Comparison of ENCODE assay signal across 8 cellular contexts in the genomic region with DNA sequence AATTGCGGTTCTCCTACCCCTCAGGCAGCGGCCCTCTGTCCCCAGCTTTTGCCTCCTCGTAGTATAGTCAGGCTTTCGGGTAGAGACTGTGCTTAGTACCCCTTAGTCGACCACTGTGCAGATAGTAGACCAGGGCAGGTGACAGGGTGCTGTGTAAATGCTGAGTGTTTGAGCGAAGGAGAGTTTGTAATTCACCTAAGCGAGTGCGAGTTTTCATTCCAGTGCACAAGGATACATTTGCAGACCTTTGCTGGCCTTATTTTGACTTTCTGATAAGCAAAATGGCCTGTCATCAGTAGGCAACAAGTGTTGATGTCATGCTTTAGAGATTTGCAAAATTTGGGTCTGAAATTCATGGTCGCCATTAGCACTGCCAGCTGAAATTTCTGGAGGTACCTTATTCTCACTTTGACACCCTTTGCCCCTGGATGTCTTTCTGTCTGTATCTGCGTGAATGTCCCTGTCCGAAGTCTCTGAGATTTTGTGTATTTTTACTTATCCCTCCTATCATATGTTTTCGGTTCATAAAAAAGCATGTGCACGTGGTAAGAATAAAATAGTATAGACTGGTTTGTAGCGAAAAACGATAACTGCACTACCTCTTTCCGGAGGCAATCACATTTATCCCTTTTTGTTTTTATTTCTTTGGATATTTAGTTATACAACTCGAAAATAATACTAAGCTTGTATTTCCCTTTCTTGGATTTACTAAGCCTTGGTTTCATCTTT. TPM values are rescaled to one million over a fixed set of nuclear protein-coding genes. Genes with fewer than 3 reads are reported as not detected.
DNase-seq lines count a peak whose midpoint lies in the region; ATAC-seq and TF ChIP-seq lines count a peak whose summit lies in the region.

No MANE protein-coding gene starts in this region.

- H3K4me3 ChIP-seq in NB4 (ENCODE audit: low read depth, low read length): peak overlapping the region; percentile 99
- peak overlapping the region; percentile 75 to 94 for H3K4me3 ChIP-seq in duodenal mucosa (ENCODE audit: low read depth in 1 of 2, low read length in 2 of 2)

- H3K36me3 Mint-ChIP-seq in activated T-cell treated with anti-CD3 and anti-CD28 coated beads, Interleukin-2, amount 50 U/mL, for 4 hours (ENCODE audit: insufficient read depth): no peaks in the 10 kb centered on the region

- no peaks in the 10 kb centered on the region for H3K9me3 ChIP-seq in duodenal mucosa (ENCODE audit: control insufficient read depth in 1 of 2, low read length in 2 of 2)

- no peak for TF ChIP-seq POLR2A in NB4 (IDR thresholded peaks at IDR 0.05; ENCODE audit: extremely low read depth, insufficient read length)

- no peak for DNase-seq in activated T-cell treated with anti-CD3 and anti-CD28 coated beads, Interleukin-2, amount 50 U/mL, for 4 hours
- DNase-seq in activated T-cell treated with anti-CD3 and anti-CD28 coated beads, Interleukin-2, amount 50 U/mL, for 1 hour: no peak
- DNase-seq in NB4 (ENCODE audit: low read depth) (no peak), omental fat pad (ENCODE audit: low spot score) (no peak), GOT3 (lab: John Stamatoyannopoulos, UW) (no peak), left lobe of liver (ENCODE audit: low spot score) (no peak)

- peak overlapping the region; percentile 62 for H3K27ac ChIP-seq in duodenal mucosa (ENCODE audit: low read depth, low read length)

- no peak for ATAC-seq in activated T-cell treated with anti-CD3 and anti-CD28 coated beads, Interleukin-2, amount 50 U/mL, for 4 hours
- ATAC-seq in omental fat pad (ENCODE audit: low FRiP score) (peak; percentile 15), GM21423 (IDR thresholded peaks at IDR 0.05; ENCODE audit: unreplicated experiment) (no peak), left lobe of liver (no peak)

- no peaks in the 10 kb centered on the region for H3K36me3 ChIP-seq in duodenal mucosa (ENCODE audit: control insufficient read depth in 1 of 2, insufficient read depth in 2 of 2, low read length in 2 of 2)

- no peaks in the 10 kb centered on the region for H3K9me3 Mint-ChIP-seq in activated T-cell treated with anti-CD3 and anti-CD28 coated beads, Interleukin-2, amount 50 U/mL, for 4 hours

- H3K4me3 Mint-ChIP-seq in activated T-cell treated with anti-CD3 and anti-CD28 coated beads, Interleukin-2, amount 50 U/mL, for 4 hours: peak overlapping the region; percentile 94

- peaks cover 40% of the 10 kb centered on the region for H3K4me1 Mint-ChIP-seq in activated T-cell treated with anti-CD3 and anti-CD28 coated beads, Interleukin-2, amount 50 U/mL, for 4 hours (ENCODE audit: low read depth)

- no peak for TF ChIP-seq CTCF in NB4 (IDR thresholded peaks at IDR 0.05; ENCODE audit: low read depth, low read length)
- no peak for TF ChIP-seq CTCF in omental fat pad (IDR thresholded peaks at IDR 0.05)

- no peaks in the 10 kb centered on the region for H3K27me3 Mint-ChIP-seq in activated T-cell treated with anti-CD3 and anti-CD28 coated beads, Interleukin-2, amount 50 U/mL, for 4 hours (ENCODE audit: low read depth)

- H3K9ac ChIP-seq in duodenal mucosa (ENCODE audit: low read depth in 1 of 2, low read length in 2 of 2): peak overlapping the region; percentile 85 to 95

- no peaks in the 10 kb centered on the region for H3K27me3 ChIP-seq in duodenal mucosa (ENCODE audit: control insufficient read depth in 1 of 2, insufficient read depth in 2 of 2, low read length in 2 of 2)

- peaks cover 17 to 26% of the 10 kb centered on the region in 2 donors for H3K4me1 ChIP-seq in duodenal mucosa (ENCODE audit: control insufficient read depth in 1 of 2, insufficient read depth in 2 of 2, low read length in 2 of 2)

RNA-seq across cellular contexts. Expression of gene LMNB1, which starts 1.9 kb away (rescaled TPM):
- 100 to 1,000 TPM; 113 to 137 (median 118) TPM for total RNA-seq in activated T-cell treated with anti-CD3 and anti-CD28 coated beads, Interleukin-2, amount 50 U/mL, for 4 hours
- total RNA-seq in omental fat pad (10 to 100 TPM in 3 of 4 donors, 1 to 10 TPM in 1; 4.4 to 20.4 (median 11.9) TPM), left lobe of liver (4.6 TPM)

Comparison
In these comparisons a context has a peak if more than half of its experiments do, and no peak if none do; other contexts are left out.
1. RNA of gene LMNB1, which starts 1.9 kb away (total RNA-seq): 113 to 137 TPM in activated T-cell treated with anti-CD3 and anti-CD28 coated beads, Interleukin-2, amount 50 U/mL, for 4 hours; 4.4 to 20.4 TPM in omental fat pad and 4.6 TPM in left lobe of liver (single experiment); every median in the first group is over 4 times any median in the second.